In genomic region chr7:130216025-130216424, GRCh38 we compare ENCODE assay signal across 36 cellular contexts. TPM values are rescaled to one million over a fixed set of nuclear protein-coding genes. Genes with fewer than 3 reads are reported as not detected.
"Had no signal": no experiment of that assay in that cellular context is flagged by ENCODE, and none has a peak within 500 bp of the region (broad histone marks: within the 10 kb centered on the region; RNA-seq: fewer than 3 reads in every experiment).

No MANE protein-coding gene starts in this region.

- H3K36me3 Mint-ChIP-seq: mesothelial cell of epicardium; naive thymus-derived CD4-positive, alpha-beta T cell; neural progenitor cell; stimulated activated naive B cell treated with anti-CD40 and anti-IgM and Interleukin-4, amounts not matched to agents 10 μg/mL and 1 μg/mL and 100 μg/mL, for 72 hours had no signal

- DNase-seq: dermis blood vessel endothelial cell; effector memory CD4-positive, alpha-beta T cell; erythroblast; esophagus squamous epithelium; foreskin melanocyte; glutamatergic neuron; heart right ventricle; hippocampal formation; left cardiac atrium; left lung; mesenchymal stem cell; mucosa of descending colon; naive thymus-derived CD4-positive, alpha-beta T cell; nucleus accumbens; sigmoid colon; spleen; stimulated activated CD4-positive, alpha-beta T cell treated with anti-CD3 and anti-CD28 coated beads, Interleukin-4, amount 100 ng/mL, for 4 hours; stimulated activated naive B cell treated with anti-CD40 and anti-IgM and Interleukin-4, amounts not matched to agents 10 μg/mL and 1 μg/mL and 100 μg/mL, for 72 hours; upper lobe of left lung; uterus had no signal

- H3K27me3 ChIP-seq: neural progenitor cell, right atrium auricular region, sigmoid colon, tibial nerve, upper lobe of left lung, uterus had no signal

- H3K4me3 Mint-ChIP-seq: mesothelial cell of epicardium; naive thymus-derived CD4-positive, alpha-beta T cell; nephron; neural progenitor cell; stimulated activated naive B cell treated with anti-CD40 and anti-IgM and Interleukin-4, amounts not matched to agents 10 μg/mL and 1 μg/mL and 100 μg/mL, for 72 hours; stimulated activated naive CD8-positive, alpha-beta T cell treated with anti-CD3 and anti-CD28 coated beads, Interleukin-15, Interleukin-2, amounts not matched to agents 100 ng/mL and 50 ng/mL, for 24 hours had no signal

- H2AFZ ChIP-seq: neural progenitor cell had no signal

- H3K4me2 ChIP-seq: neural progenitor cell had no signal

- H3K36me3 ChIP-seq: esophagus squamous epithelium, heart right ventricle, left lung, neural progenitor cell, prostate gland, right atrium auricular region, sigmoid colon, spleen, thoracic aorta, tibial nerve, upper lobe of left lung, uterus had no signal

- H3K4me1 Mint-ChIP-seq: naive thymus-derived CD4-positive, alpha-beta T cell; neural progenitor cell; stimulated activated naive B cell treated with anti-CD40 and anti-IgM and Interleukin-4, amounts not matched to agents 10 μg/mL and 1 μg/mL and 100 μg/mL, for 72 hours had no signal

- H3K4me1 ChIP-seq: esophagus squamous epithelium, heart right ventricle, left lung, neural progenitor cell, prostate gland, right atrium auricular region, sigmoid colon, spleen, tibial nerve, upper lobe of left lung, uterus had no signal

- FAIRE-seq: endothelial cell of umbilical vein, islet of Langerhans had no signal

- ATAC-seq: heart right ventricle; left cardiac atrium; left lung; mucosa of descending colon; naive thymus-derived CD4-positive, alpha-beta T cell; stimulated activated naive B cell treated with anti-CD40 and anti-IgM and Interleukin-4, amounts not matched to agents 10 μg/mL and 1 μg/mL and 100 μg/mL, for 72 hours had no signal

- H3K27ac Mint-ChIP-seq: mesothelial cell of epicardium; naive thymus-derived CD4-positive, alpha-beta T cell; nephron; neural progenitor cell; stimulated activated naive B cell treated with anti-CD40 and anti-IgM and Interleukin-4, amounts not matched to agents 10 μg/mL and 1 μg/mL and 100 μg/mL, for 72 hours; stimulated activated naive CD8-positive, alpha-beta T cell treated with anti-CD3 and anti-CD28 coated beads, Interleukin-15, Interleukin-2, amounts not matched to agents 100 ng/mL and 50 ng/mL, for 24 hours had no signal

- H3K9me3 Mint-ChIP-seq: naive thymus-derived CD4-positive, alpha-beta T cell; nephron; neural progenitor cell; stimulated activated naive B cell treated with anti-CD40 and anti-IgM and Interleukin-4, amounts not matched to agents 10 μg/mL and 1 μg/mL and 100 μg/mL, for 72 hours; stimulated activated naive CD8-positive, alpha-beta T cell treated with anti-CD3 and anti-CD28 coated beads, Interleukin-15, Interleukin-2, amounts not matched to agents 100 ng/mL and 50 ng/mL, for 24 hours had no signal

- H3K9ac ChIP-seq: neural progenitor cell had no signal

- H3K9me3 ChIP-seq: esophagus squamous epithelium, heart right ventricle, left lung, mucosa of descending colon, prostate gland, right atrium auricular region, sigmoid colon, spleen, thoracic aorta, tibial nerve, upper lobe of left lung, uterus had no signal

- H3K4me3 ChIP-seq: coronary artery, esophagus squamous epithelium, heart right ventricle, left lung, mucosa of descending colon, neural progenitor cell, prostate gland, right atrium auricular region, sigmoid colon, spleen, thoracic aorta, tibial nerve, upper lobe of left lung, uterus had no signal

RNA-seq across cellular contexts. Expression of gene SSMEM1, which starts 8.4 kb away (rescaled TPM):
- total RNA-seq: dermis blood vessel endothelial cell; endothelial cell of umbilical vein; esophagus squamous epithelium; heart right ventricle; kidney epithelial cell; left cardiac atrium; left lung; lower leg skin; lung microvascular endothelial cell; mesothelial cell of epicardium; mucosa of descending colon; naive thymus-derived CD4-positive, alpha-beta T cell; osteocyte; right atrium auricular region; sigmoid colon; skeletal muscle tissue; spleen; thoracic aorta; tibial nerve; upper lobe of left lung; uterus had no signal

RNA-seq across cellular contexts. Expression of gene CPA2, which starts 50.6 kb away (rescaled TPM):
- total RNA-seq: dermis blood vessel endothelial cell; endothelial cell of umbilical vein; esophagus squamous epithelium; kidney epithelial cell; left lung; lung microvascular endothelial cell; naive thymus-derived CD4-positive, alpha-beta T cell; osteocyte; prostate gland; right atrium auricular region; sigmoid colon had no signal
